Comparison of ENCODE assay signal across 1 cellular context in the genomic region with DNA sequence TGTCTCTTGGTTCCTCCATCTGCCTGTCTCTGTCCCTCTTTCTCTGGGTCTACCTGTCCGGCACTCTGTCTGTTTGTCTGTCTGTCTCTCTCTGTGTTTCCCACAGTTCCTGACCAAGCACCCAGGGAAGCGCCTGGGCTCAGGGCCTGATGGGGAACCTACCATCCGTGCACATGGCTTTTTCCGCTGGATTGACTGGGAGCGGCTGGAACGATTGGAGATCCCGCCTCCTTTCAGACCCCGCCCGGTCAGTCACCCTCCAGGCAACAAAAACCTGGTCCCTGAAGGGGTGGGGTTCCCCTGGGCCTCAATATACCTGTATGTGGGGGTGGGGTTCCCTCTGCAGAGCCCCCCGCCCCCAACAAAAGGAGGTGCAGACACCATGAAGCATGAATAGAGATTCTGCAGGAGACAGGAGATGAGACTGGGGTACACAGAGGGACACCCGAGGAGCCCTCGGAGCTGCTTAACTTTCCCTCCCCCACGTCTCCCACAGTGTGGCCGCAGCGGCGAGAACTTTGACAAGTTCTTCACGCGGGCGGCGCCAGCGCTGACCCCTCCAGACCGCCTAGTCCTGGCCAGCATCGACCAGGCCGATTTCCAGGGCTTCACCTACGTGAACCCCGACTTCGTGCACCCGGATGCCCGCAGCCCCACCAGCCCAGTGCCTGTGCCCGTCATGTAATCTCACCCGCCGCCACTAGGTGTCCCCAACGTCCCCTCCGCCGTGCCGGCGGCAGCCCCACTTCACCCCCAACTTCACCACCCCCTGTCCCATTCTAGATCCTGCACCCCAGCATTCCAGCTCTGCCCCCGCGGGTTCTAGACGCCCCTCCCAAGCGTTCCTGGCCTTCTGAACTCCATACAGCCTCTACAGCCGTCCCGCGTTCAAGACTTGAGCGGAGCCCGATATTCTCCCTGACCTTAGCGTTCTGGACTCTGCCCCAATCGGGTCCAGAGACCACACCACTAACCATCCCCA.
TF ChIP-seq lines count a peak whose summit lies in the region.

No MANE protein-coding gene starts in this region.

TF ChIP-seq in GM12878, 131 proteins besides CTCF, POLR2A, EP300 and RAD21:
- no peak for TF ChIP-seq STAT3 (IDR thresholded peaks at IDR 0.05; ENCODE audit: low read depth, low read length)
- TF ChIP-seq, protein P1, sequence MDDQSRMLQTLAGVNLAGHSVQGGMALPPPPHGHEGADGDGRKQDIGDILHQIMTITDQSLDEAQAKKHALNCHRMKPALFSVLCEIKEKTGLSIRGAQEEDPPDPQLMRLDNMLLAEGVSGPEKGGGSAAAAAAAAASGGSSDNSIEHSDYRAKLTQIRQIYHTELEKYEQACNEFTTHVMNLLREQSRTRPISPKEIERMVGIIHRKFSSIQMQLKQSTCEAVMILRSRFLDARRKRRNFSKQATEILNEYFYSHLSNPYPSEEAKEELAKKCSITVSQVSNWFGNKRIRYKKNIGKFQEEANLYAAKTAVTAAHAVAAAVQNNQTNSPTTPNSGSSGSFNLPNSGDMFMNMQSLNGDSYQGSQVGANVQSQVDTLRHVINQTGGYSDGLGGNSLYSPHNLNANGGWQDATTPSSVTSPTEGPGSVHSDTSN (IDR thresholded peaks at IDR 0.05; ENCODE audit: insufficient replicate concordance, low read depth, low read length): no peak
- TF ChIP-seq, protein P2, sequence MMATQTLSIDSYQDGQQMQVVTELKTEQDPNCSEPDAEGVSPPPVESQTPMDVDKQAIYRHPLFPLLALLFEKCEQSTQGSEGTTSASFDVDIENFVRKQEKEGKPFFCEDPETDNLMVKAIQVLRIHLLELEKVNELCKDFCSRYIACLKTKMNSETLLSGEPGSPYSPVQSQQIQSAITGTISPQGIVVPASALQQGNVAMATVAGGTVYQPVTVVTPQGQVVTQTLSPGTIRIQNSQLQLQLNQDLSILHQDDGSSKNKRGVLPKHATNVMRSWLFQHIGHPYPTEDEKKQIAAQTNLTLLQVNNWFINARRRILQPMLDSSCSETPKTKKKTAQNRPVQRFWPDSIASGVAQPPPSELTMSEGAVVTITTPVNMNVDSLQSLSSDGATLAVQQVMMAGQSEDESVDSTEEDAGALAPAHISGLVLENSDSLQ (IDR thresholded peaks at IDR 0.05): no peak
- TF ChIP-seq KAT2A (conservative IDR thresholded peaks at IDR 0.05; ENCODE audit: control insufficient read depth, low read depth, low read length): no peak
- TF ChIP-seq, protein P3, sequence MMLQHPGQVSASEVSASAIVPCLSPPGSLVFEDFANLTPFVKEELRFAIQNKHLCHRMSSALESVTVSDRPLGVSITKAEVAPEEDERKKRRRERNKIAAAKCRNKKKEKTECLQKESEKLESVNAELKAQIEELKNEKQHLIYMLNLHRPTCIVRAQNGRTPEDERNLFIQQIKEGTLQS (IDR thresholded peaks at IDR 0.05; ENCODE audit: borderline replicate concordance, extremely low read depth, low read depth, low read length): no peak
- no peak for TF ChIP-seq NFXL1 (IDR thresholded peaks at IDR 0.05; ENCODE audit: borderline replicate concordance)
- TF ChIP-seq NFIC (IDR thresholded peaks at IDR 0.05; ENCODE audit: low read depth, low read length): no peak
- TF ChIP-seq SP1 (IDR thresholded peaks at IDR 0.05; ENCODE audit: low read depth, low read length): no peak
- TF ChIP-seq, protein P4, sequence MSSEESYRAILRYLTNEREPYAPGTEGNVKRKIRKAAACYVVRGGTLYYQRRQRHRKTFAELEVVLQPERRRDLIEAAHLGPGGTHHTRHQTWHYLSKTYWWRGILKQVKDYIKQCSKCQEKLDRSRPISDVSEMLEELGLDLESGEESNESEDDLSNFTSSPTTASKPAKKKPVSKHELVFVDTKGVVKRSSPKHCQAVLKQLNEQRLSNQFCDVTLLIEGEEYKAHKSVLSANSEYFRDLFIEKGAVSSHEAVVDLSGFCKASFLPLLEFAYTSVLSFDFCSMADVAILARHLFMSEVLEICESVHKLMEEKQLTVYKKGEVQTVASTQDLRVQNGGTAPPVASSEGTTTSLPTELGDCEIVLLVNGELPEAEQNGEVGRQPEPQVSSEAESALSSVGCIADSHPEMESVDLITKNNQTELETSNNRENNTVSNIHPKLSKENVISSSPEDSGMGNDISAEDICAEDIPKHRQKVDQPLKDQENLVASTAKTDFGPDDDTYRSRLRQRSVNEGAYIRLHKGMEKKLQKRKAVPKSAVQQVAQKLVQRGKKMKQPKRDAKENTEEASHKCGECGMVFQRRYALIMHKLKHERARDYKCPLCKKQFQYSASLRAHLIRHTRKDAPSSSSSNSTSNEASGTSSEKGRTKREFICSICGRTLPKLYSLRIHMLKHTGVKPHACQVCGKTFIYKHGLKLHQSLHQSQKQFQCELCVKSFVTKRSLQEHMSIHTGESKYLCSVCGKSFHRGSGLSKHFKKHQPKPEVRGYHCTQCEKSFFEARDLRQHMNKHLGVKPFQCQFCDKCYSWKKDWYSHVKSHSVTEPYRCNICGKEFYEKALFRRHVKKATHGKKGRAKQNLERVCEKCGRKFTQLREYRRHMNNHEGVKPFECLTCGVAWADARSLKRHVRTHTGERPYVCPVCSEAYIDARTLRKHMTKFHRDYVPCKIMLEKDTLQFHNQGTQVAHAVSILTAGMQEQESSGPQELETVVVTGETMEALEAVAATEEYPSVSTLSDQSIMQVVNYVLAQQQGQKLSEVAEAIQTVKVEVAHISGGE (CRISPR knock-in tag; IDR thresholded peaks at IDR 0.05): no peak
- TF ChIP-seq, protein P5, sequence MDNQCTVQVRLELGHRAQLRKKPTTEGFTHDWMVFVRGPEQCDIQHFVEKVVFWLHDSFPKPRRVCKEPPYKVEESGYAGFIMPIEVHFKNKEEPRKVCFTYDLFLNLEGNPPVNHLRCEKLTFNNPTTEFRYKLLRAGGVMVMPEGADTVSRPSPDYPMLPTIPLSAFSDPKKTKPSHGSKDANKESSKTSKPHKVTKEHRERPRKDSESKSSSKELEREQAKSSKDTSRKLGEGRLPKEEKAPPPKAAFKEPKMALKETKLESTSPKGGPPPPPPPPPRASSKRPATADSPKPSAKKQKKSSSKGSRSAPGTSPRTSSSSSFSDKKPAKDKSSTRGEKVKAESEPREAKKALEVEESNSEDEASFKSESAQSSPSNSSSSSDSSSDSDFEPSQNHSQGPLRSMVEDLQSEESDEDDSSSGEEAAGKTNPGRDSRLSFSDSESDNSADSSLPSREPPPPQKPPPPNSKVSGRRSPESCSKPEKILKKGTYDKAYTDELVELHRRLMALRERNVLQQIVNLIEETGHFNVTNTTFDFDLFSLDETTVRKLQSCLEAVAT (IDR thresholded peaks at IDR 0.05): no peak
- no peak for TF ChIP-seq NFYA (IDR thresholded peaks at IDR 0.05; ENCODE audit: borderline replicate concordance, low read depth, low read length)
- TF ChIP-seq, protein P6, sequence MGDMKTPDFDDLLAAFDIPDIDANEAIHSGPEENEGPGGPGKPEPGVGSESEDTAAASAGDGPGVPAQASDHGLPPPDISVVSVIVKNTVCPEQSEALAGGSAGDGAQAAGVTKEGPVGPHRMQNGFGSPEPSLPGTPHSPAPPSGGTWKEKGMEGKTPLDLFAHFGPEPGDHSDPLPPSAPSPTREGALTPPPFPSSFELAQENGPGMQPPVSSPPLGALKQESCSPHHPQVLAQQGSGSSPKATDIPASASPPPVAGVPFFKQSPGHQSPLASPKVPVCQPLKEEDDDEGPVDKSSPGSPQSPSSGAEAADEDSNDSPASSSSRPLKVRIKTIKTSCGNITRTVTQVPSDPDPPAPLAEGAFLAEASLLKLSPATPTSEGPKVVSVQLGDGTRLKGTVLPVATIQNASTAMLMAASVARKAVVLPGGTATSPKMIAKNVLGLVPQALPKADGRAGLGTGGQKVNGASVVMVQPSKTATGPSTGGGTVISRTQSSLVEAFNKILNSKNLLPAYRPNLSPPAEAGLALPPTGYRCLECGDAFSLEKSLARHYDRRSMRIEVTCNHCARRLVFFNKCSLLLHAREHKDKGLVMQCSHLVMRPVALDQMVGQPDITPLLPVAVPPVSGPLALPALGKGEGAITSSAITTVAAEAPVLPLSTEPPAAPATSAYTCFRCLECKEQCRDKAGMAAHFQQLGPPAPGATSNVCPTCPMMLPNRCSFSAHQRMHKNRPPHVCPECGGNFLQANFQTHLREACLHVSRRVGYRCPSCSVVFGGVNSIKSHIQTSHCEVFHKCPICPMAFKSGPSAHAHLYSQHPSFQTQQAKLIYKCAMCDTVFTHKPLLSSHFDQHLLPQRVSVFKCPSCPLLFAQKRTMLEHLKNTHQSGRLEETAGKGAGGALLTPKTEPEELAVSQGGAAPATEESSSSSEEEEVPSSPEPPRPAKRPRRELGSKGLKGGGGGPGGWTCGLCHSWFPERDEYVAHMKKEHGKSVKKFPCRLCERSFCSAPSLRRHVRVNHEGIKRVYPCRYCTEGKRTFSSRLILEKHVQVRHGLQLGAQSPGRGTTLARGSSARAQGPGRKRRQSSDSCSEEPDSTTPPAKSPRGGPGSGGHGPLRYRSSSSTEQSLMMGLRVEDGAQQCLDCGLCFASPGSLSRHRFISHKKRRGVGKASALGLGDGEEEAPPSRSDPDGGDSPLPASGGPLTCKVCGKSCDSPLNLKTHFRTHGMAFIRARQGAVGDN (IDR thresholded peaks at IDR 0.05): no peak
- TF ChIP-seq MTA2 (IDR thresholded peaks at IDR 0.05; ENCODE audit: low read depth): no peak
- no peak for TF ChIP-seq BCL11A (IDR thresholded peaks at IDR 0.05; ENCODE audit: low read depth, low read length)
- TF ChIP-seq MXI1 (IDR thresholded peaks at IDR 0.05; ENCODE audit: low read depth, low read length): no peak
- no peak for TF ChIP-seq NBN (IDR thresholded peaks at IDR 0.05)
- no peak for TF ChIP-seq ZNF384 (IDR thresholded peaks at IDR 0.05; ENCODE audit: borderline replicate concordance, low read depth, low read length)
- TF ChIP-seq NR2C2 (IDR thresholded peaks at IDR 0.05; ENCODE audit: borderline replicate concordance, control insufficient read depth, insufficient read length, low read depth): no peak
- TF ChIP-seq, protein P7, sequence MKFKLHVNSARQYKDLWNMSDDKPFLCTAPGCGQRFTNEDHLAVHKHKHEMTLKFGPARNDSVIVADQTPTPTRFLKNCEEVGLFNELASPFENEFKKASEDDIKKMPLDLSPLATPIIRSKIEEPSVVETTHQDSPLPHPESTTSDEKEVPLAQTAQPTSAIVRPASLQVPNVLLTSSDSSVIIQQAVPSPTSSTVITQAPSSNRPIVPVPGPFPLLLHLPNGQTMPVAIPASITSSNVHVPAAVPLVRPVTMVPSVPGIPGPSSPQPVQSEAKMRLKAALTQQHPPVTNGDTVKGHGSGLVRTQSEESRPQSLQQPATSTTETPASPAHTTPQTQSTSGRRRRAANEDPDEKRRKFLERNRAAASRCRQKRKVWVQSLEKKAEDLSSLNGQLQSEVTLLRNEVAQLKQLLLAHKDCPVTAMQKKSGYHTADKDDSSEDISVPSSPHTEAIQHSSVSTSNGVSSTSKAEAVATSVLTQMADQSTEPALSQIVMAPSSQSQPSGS (IDR thresholded peaks at IDR 0.05; ENCODE audit: low read length): no peak
TF ChIP-seq in GM12878: peak in this region for 0.
